In the genomic region with DNA sequence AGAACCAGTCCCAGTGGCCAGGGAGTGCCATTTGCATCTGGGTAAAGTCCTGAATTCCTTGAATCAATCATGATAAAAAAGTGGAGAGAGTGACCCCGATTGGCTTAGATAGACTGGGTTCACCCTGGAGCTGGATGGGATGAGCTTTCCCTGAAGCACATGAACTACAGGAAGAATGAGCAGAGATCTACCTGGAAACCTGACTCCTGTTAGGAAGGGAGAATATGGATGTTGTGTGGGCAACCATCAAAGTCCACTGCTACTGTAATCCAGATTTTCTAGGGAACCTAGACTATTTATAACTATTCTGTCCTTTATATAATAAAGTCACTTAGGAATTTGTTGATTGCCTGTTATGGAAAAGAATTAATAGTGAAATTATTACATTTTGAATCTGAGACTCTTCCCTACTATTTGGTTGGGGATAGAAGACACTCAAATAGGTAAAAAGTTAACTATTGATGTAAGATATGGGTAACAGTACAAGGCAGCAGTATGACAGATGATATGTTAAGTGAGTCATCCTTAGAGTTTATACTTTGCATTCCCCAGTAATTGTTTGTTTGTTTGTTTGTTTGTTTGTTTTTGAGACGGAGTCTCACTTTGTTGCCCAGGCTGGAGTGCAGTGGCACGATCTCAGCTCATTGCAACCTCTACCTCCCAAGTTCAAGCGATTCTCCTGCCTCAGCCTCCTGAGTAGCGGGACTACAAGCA, we compare ENCODE assay signal across 2 cellular contexts.
TF ChIP-seq lines count a peak whose summit lies in the region.

No MANE protein-coding gene starts in this region.

TF ChIP-seq in HepG2, 621 proteins besides CTCF, POLR2A, EP300 and RAD21:
- TF ChIP-seq RARG (CRISPR knock-in tag; IDR thresholded peaks at IDR 0.05; ENCODE audit: low read depth): no peak
- no peak for TF ChIP-seq ZNF274 (CRISPR knock-in tag; IDR thresholded peaks at IDR 0.05)
- no peak for TF ChIP-seq ZNF121 (CRISPR knock-in tag; IDR thresholded peaks at IDR 0.05)
- TF ChIP-seq SAFB2 (CRISPR knock-in tag; IDR thresholded peaks at IDR 0.05; ENCODE audit: borderline replicate concordance, low read depth): no peak
- no peak for TF ChIP-seq ARNT (IDR thresholded peaks at IDR 0.05)
- TF ChIP-seq ZNF292 (CRISPR knock-in tag; IDR thresholded peaks at IDR 0.05; ENCODE audit: borderline replicate concordance, low read depth): no peak
- TF ChIP-seq, protein P1, sequence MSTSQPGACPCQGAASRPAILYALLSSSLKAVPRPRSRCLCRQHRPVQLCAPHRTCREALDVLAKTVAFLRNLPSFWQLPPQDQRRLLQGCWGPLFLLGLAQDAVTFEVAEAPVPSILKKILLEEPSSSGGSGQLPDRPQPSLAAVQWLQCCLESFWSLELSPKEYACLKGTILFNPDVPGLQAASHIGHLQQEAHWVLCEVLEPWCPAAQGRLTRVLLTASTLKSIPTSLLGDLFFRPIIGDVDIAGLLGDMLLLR (CRISPR knock-in tag; IDR thresholded peaks at IDR 0.05): no peak
- TF ChIP-seq SMARCE1 (IDR thresholded peaks at IDR 0.05; ENCODE audit: borderline replicate concordance): no peak
- TF ChIP-seq, protein P2, sequence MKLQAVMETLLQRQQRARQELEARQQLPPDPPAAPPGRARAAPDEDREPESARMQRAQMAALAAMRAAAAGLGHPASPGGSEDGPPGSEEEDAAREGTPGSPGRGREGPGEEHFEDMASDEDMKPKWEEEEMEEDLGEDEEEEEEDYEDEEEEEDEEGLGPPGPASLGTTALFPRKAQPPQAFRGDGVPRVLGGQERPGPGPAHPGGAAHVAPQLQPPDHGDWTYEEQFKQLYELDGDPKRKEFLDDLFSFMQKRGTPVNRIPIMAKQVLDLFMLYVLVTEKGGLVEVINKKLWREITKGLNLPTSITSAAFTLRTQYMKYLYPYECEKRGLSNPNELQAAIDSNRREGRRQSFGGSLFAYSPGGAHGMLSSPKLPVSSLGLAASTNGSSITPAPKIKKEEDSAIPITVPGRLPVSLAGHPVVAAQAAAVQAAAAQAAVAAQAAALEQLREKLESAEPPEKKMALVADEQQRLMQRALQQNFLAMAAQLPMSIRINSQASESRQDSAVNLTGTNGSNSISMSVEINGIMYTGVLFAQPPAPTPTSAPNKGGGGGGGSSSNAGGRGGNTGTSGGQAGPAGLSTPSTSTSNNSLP (IDR thresholded peaks at IDR 0.05; ENCODE audit: low read depth, low read length): no peak
- no peak for TF ChIP-seq WIZ (CRISPR knock-in tag; IDR thresholded peaks at IDR 0.05)
- TF ChIP-seq MYNN (CRISPR knock-in tag; IDR thresholded peaks at IDR 0.05; ENCODE audit: low read depth): no peak
- no peak for TF ChIP-seq MTA1 (CRISPR knock-in tag; IDR thresholded peaks at IDR 0.05; ENCODE audit: borderline replicate concordance)
- no peak for TF ChIP-seq ZSCAN21 (CRISPR knock-in tag; IDR thresholded peaks at IDR 0.05; ENCODE audit: borderline replicate concordance)
- TF ChIP-seq SMARCC2 (IDR thresholded peaks at IDR 0.05): no peak
- TF ChIP-seq ZZZ3 (CRISPR knock-in tag; IDR thresholded peaks at IDR 0.05; ENCODE audit: borderline replicate concordance): no peak
- no peak for TF ChIP-seq MAFK (conservative IDR thresholded peaks at IDR 0.05 in 1 of 2, IDR thresholded peaks at IDR 0.05 in 1 of 2; ENCODE audit: low read length in 2 of 2)
- TF ChIP-seq, protein P3, sequence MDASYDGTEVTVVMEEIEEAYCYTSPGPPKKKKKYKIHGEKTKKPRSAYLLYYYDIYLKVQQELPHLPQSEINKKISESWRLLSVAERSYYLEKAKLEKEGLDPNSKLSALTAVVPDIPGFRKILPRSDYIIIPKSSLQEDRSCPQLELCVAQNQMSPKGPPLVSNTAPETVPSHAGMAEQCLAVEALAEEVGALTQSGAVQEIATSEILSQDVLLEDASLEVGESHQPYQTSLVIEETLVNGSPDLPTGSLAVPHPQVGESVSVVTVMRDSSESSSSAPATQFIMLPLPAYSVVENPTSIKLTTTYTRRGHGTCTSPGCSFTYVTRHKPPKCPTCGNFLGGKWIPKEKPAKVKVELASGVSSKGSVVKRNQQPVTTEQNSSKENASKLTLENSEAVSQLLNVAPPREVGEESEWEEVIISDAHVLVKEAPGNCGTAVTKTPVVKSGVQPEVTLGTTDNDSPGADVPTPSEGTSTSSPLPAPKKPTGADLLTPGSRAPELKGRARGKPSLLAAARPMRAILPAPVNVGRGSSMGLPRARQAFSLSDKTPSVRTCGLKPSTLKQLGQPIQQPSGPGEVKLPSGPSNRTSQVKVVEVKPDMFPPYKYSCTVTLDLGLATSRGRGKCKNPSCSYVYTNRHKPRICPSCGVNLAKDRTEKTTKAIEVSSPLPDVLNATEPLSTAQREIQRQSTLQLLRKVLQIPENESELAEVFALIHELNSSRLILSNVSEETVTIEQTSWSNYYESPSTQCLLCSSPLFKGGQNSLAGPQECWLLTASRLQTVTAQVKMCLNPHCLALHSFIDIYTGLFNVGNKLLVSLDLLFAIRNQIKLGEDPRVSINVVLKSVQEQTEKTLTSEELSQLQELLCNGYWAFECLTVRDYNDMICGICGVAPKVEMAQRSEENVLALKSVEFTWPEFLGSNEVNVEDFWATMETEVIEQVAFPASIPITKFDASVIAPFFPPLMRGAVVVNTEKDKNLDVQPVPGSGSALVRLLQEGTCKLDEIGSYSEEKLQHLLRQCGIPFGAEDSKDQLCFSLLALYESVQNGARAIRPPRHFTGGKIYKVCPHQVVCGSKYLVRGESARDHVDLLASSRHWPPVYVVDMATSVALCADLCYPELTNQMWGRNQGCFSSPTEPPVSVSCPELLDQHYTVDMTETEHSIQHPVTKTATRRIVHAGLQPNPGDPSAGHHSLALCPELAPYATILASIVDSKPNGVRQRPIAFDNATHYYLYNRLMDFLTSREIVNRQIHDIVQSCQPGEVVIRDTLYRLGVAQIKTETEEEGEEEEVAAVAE (CRISPR knock-in tag; IDR thresholded peaks at IDR 0.05; ENCODE audit: borderline replicate concordance): no peak

TF ChIP-seq in K562, 482 proteins besides CTCF, POLR2A, EP300 and RAD21:
- TF ChIP-seq PTRF (tag; IDR thresholded peaks at IDR 0.05): peak; percentile 57; the same call in 1 of the 2 replicates
- peak; percentile 54; the same call in 1 of the 2 replicates for TF ChIP-seq FOSL1 (tag; conservative IDR thresholded peaks at IDR 0.05)
- peak; percentile 73; the same call in 1 of the 2 replicates for TF ChIP-seq DMBX1 (CRISPR knock-in tag; IDR thresholded peaks at IDR 0.05; ENCODE audit: borderline replicate concordance)
- TF ChIP-seq ZNF699 (CRISPR knock-in tag; IDR thresholded peaks at IDR 0.05; ENCODE audit: insufficient replicate concordance): no peak
- TF ChIP-seq, protein P4, sequence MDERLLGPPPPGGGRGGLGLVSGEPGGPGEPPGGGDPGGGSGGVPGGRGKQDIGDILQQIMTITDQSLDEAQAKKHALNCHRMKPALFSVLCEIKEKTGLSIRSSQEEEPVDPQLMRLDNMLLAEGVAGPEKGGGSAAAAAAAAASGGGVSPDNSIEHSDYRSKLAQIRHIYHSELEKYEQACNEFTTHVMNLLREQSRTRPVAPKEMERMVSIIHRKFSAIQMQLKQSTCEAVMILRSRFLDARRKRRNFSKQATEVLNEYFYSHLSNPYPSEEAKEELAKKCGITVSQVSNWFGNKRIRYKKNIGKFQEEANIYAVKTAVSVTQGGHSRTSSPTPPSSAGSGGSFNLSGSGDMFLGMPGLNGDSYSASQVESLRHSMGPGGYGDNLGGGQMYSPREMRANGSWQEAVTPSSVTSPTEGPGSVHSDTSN (CRISPR knock-in tag; IDR thresholded peaks at IDR 0.05; ENCODE audit: low read depth): no peak
- TF ChIP-seq, protein P4 (tag; conservative IDR thresholded peaks at IDR 0.05; ENCODE audit: low read depth): no peak
- TF ChIP-seq CXXC5 (CRISPR knock-in tag; IDR thresholded peaks at IDR 0.05): peak; percentile 14; the same call in 1 of the 2 replicates
- TF ChIP-seq, protein P5, sequence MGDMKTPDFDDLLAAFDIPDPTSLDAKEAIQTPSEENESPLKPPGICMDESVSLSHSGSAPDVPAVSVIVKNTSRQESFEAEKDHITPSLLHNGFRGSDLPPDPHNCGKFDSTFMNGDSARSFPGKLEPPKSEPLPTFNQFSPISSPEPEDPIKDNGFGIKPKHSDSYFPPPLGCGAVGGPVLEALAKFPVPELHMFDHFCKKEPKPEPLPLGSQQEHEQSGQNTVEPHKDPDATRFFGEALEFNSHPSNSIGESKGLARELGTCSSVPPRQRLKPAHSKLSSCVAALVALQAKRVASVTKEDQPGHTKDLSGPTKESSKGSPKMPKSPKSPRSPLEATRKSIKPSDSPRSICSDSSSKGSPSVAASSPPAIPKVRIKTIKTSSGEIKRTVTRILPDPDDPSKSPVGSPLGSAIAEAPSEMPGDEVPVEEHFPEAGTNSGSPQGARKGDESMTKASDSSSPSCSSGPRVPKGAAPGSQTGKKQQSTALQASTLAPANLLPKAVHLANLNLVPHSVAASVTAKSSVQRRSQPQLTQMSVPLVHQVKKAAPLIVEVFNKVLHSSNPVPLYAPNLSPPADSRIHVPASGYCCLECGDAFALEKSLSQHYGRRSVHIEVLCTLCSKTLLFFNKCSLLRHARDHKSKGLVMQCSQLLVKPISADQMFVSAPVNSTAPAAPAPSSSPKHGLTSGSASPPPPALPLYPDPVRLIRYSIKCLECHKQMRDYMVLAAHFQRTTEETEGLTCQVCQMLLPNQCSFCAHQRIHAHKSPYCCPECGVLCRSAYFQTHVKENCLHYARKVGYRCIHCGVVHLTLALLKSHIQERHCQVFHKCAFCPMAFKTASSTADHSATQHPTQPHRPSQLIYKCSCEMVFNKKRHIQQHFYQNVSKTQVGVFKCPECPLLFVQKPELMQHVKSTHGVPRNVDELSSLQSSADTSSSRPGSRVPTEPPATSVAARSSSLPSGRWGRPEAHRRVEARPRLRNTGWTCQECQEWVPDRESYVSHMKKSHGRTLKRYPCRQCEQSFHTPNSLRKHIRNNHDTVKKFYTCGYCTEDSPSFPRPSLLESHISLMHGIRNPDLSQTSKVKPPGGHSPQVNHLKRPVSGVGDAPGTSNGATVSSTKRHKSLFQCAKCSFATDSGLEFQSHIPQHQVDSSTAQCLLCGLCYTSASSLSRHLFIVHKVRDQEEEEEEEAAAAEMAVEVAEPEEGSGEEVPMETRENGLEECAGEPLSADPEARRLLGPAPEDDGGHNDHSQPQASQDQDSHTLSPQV (IDR thresholded peaks at IDR 0.05): peak; percentile 63; the same call in 1 of the 2 replicates
- 0 out of 2 replicates have a peak, but pooled peaks have one; percentile 21 for TF ChIP-seq BACH1 (tag; IDR thresholded peaks at IDR 0.05)
- 0 out of 2 replicates have a peak, but pooled peaks have one; percentile 35 for TF ChIP-seq ZNF311 (CRISPR knock-in tag; IDR thresholded peaks at IDR 0.05)
- TF ChIP-seq, protein P6, sequence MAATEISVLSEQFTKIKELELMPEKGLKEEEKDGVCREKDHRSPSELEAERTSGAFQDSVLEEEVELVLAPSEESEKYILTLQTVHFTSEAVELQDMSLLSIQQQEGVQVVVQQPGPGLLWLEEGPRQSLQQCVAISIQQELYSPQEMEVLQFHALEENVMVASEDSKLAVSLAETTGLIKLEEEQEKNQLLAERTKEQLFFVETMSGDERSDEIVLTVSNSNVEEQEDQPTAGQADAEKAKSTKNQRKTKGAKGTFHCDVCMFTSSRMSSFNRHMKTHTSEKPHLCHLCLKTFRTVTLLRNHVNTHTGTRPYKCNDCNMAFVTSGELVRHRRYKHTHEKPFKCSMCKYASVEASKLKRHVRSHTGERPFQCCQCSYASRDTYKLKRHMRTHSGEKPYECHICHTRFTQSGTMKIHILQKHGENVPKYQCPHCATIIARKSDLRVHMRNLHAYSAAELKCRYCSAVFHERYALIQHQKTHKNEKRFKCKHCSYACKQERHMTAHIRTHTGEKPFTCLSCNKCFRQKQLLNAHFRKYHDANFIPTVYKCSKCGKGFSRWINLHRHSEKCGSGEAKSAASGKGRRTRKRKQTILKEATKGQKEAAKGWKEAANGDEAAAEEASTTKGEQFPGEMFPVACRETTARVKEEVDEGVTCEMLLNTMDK (IDR thresholded peaks at IDR 0.05; ENCODE audit: borderline replicate concordance, insufficient read depth, low read depth, low read length, poor library complexity, severe bottlenecking): no peak
- 0 out of 2 replicates have a peak, but pooled peaks have one; percentile 29 for TF ChIP-seq HDAC8 (tag; IDR thresholded peaks at IDR 0.05)
- 0 out of 2 replicates have a peak, but pooled peaks have one; percentile 39 for TF ChIP-seq ZNF175 (CRISPR knock-in tag; IDR thresholded peaks at IDR 0.05; ENCODE audit: low read depth)
- TF ChIP-seq TARDBP (IDR thresholded peaks at IDR 0.05): no peak
- TF ChIP-seq FOXP1 (CRISPR knock-in tag; IDR thresholded peaks at IDR 0.05): no peak
- no peak for TF ChIP-seq L3MBTL2 (IDR thresholded peaks at IDR 0.05)
- TF ChIP-seq NR4A1 (CRISPR knock-in tag; IDR thresholded peaks at IDR 0.05): no peak
- TF ChIP-seq NR4A1 (tag; IDR thresholded peaks at IDR 0.05): 0 out of 2 replicates have a peak, but pooled peaks have one; percentile 51
- TF ChIP-seq ZNF224 (CRISPR knock-in tag; IDR thresholded peaks at IDR 0.05): no peak
- no peak for TF ChIP-seq TRIM28 (IDR thresholded peaks at IDR 0.05)
- TF ChIP-seq ZNF583 (CRISPR knock-in tag; IDR thresholded peaks at IDR 0.05): 0 out of 2 replicates have a peak, but pooled peaks have one; percentile 61
- TF ChIP-seq MEF2D (tag; conservative IDR thresholded peaks at IDR 0.05; ENCODE audit: low read depth): peak; percentile 33; the same call in 1 of the 2 replicates
- TF ChIP-seq NR2C1 (IDR thresholded peaks at IDR 0.05): no peak
- TF ChIP-seq NR2C1 (tag; IDR thresholded peaks at IDR 0.05): peak; percentile 34; the same call in 1 of the 2 replicates
- TF ChIP-seq, protein P7, sequence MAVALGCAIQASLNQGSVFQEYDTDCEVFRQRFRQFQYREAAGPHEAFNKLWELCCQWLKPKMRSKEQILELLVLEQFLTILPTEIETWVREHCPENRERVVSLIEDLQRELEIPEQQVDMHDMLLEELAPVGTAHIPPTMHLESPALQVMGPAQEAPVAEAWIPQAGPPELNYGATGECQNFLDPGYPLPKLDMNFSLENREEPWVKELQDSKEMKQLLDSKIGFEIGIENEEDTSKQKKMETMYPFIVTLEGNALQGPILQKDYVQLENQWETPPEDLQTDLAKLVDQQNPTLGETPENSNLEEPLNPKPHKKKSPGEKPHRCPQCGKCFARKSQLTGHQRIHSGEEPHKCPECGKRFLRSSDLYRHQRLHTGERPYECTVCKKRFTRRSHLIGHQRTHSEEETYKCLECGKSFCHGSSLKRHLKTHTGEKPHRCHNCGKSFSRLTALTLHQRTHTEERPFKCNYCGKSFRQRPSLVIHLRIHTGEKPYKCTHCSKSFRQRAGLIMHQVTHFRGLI (CRISPR knock-in tag; IDR thresholded peaks at IDR 0.05): no peak
- TF ChIP-seq STAG1 (CRISPR knock-in tag; IDR thresholded peaks at IDR 0.05; ENCODE audit: borderline replicate concordance): no peak
- TF ChIP-seq PTTG1 (tag; IDR thresholded peaks at IDR 0.05; ENCODE audit: low read depth): 0 out of 2 replicates have a peak, but pooled peaks have one; percentile 47
- no peak for TF ChIP-seq ZNF445 (CRISPR knock-in tag; IDR thresholded peaks at IDR 0.05; ENCODE audit: low read depth)
